In the genomic region with DNA sequence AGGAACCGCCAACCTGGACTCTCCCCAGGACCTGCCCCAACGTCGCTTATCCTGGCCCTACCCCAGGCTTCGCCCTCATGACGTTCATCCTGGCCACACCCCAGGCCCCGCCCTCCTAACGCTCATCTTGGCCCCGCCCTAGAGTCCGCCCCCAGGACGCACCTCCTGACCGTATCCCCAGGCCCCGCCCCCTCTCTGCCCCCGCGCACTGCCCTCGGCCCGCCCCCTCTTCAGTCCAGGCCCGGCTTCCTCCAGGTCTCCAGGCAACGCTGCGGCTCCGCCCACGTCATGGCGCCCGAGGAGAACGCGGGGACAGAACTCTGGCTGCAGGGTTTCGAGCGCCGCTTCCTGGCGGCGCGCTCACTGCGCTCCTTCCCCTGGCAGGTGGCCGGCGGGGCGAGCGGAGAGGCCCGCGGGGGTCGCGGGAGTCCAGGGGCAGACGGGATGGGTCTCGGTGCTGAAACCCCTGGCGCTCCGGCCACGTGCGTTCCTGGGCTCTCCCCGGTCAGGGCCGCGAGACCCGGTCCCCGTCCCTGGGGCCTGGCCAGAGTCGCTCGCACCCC, we compare ENCODE assay signal across 8 cellular contexts. TPM values are rescaled to one million over a fixed set of nuclear protein-coding genes. Genes with fewer than 3 reads are reported as not detected.
A peak's percentile ranks its signal among the peaks of the same experiment; 100 is the strongest.
DNase-seq lines count a peak whose midpoint lies in the region; ATAC-seq and TF ChIP-seq lines count a peak whose summit lies in the region.
"Not testable (repeated sequence)": the region's sequence is repeated elsewhere in the genome, so short reads cannot be mapped to it uniquely, and the experiment has no call there.

No MANE protein-coding gene starts in this region.

- H3K4ac ChIP-seq in mesendoderm (ENCODE audit: low read depth, low read length) = not testable (repeated sequence)

- H3K36me3 ChIP-seq in Loucy (ENCODE audit: insufficient read depth, low read length); esophagus (ENCODE audit: control insufficient read depth in 2 of 2, insufficient read depth in 2 of 2, low read length in 1 of 2); mesendoderm (ENCODE audit: control insufficient read depth, insufficient read depth, low read length): not testable (repeated sequence)

- H3K56ac ChIP-seq in mesendoderm (ENCODE audit: low read length) = peak overlapping the region; percentile 74

- H3K9ac ChIP-seq in Loucy (ENCODE audit: low read depth, low read length, poor library complexity, severe bottlenecking) = not testable (repeated sequence)
- peak overlapping the region; percentile 73 for H3K9ac ChIP-seq in mesendoderm (ENCODE audit: low read length)

- intact Hi-C loops in activated T-helper 2 cell treated with anti-CD3 and anti-CD28 coated beads, Interferon-gamma antibody, Interleukin-2, Interleukin-4, amounts not matched to agents 10 μg/mL and 5 μg/mL and 100 μg/mL, durations not matched to agents 14 hours and 24 hours and 36 hours (cut with micrococcal nuclease) = not testable (repeated sequence)

- H2BK120ac ChIP-seq in mesendoderm (ENCODE audit: low read depth, low read length) = not testable (repeated sequence)

- not testable (repeated sequence) for H2BK15ac ChIP-seq in mesendoderm (replicated peaks; ENCODE audit: low read depth)

- H3K27me3 Mint-ChIP-seq in activated T-helper 2 cell treated with anti-CD3 and anti-CD28 coated beads, Interferon-gamma antibody, Interleukin-2, Interleukin-4, amounts not matched to agents 10 μg/mL and 5 μg/mL and 100 μg/mL, durations not matched to agents 14 hours and 24 hours and 36 hours (ENCODE audit: low read depth) = not testable (repeated sequence)

- H3K4me3 Mint-ChIP-seq in activated T-helper 2 cell treated with anti-CD3 and anti-CD28 coated beads, Interferon-gamma antibody, Interleukin-2, Interleukin-4, amounts not matched to agents 10 μg/mL and 5 μg/mL and 100 μg/mL, durations not matched to agents 14 hours and 24 hours and 36 hours (ENCODE audit: low read depth) = peak overlapping the region; percentile 92

- not testable (repeated sequence) for H3K36me3 Mint-ChIP-seq in activated T-helper 2 cell treated with anti-CD3 and anti-CD28 coated beads, Interferon-gamma antibody, Interleukin-2, Interleukin-4, amounts not matched to agents 10 μg/mL and 5 μg/mL and 100 μg/mL, durations not matched to agents 14 hours and 24 hours and 36 hours (ENCODE audit: low read depth)

- not testable (repeated sequence) for H2AK5ac ChIP-seq in mesendoderm (ENCODE audit: low read length)

- H3K9me3 ChIP-seq in Loucy (ENCODE audit: insufficient read depth, low read depth, low read length); esophagus (ENCODE audit: control insufficient read depth in 2 of 2, insufficient read depth in 1 of 2, low read depth in 1 of 2, low read length in 1 of 2): not testable (repeated sequence)

- H2BK5ac ChIP-seq in mesendoderm (ENCODE audit: low read length) = not testable (repeated sequence)

- H3K4me1 Mint-ChIP-seq in activated T-helper 2 cell treated with anti-CD3 and anti-CD28 coated beads, Interferon-gamma antibody, Interleukin-2, Interleukin-4, amounts not matched to agents 10 μg/mL and 5 μg/mL and 100 μg/mL, durations not matched to agents 14 hours and 24 hours and 36 hours (ENCODE audit: low read depth) = peaks cover 19% of the 10 kb centered on the region

- not testable (repeated sequence) for H3F3A ChIP-seq in Loucy (ENCODE audit: low read depth)

- peak overlapping the region; percentile 98 for H3K27ac Mint-ChIP-seq in activated T-helper 2 cell treated with anti-CD3 and anti-CD28 coated beads, Interferon-gamma antibody, Interleukin-2, Interleukin-4, amounts not matched to agents 10 μg/mL and 5 μg/mL and 100 μg/mL, durations not matched to agents 14 hours and 24 hours and 36 hours

- H3K4me3 ChIP-seq in AG10803 (ENCODE audit: low read length) (peak overlapping the region; percentile 65), Loucy (ENCODE audit: low read length, poor library complexity, severe bottlenecking) (peak overlapping the region; percentile 40), esophagus (ENCODE audit: low read depth in 1 of 2, low read length in 2 of 2) (peak overlapping the region; percentile 66)
- not testable (repeated sequence) for H3K4me3 ChIP-seq in mesendoderm (ENCODE audit: low read length)

- ATAC-seq in GM21360 (IDR thresholded peaks at IDR 0.05; ENCODE audit: unreplicated experiment) = peak; percentile 100

- H4K5ac ChIP-seq in mesendoderm (ENCODE audit: low read length) = not testable (repeated sequence)

- H4K20me1 ChIP-seq in Loucy (ENCODE audit: insufficient read depth, low read length, poor library complexity, severe bottlenecking) = not testable (repeated sequence)

- H3K4me1 ChIP-seq in Loucy (ENCODE audit: insufficient read depth, low read length, poor library complexity, severe bottlenecking); esophagus (ENCODE audit: control insufficient read depth in 2 of 2, insufficient read depth in 2 of 2, low read length in 1 of 2); mesendoderm (ENCODE audit: control insufficient read depth, low read depth, low read length): not testable (repeated sequence)

- DNase-seq in AG10803 (ENCODE audit: low read depth) (peak; percentile 99), SIG-M5 treated with dmso at 0.1 percent for 504 hours (lab: John Stamatoyannopoulos, UW; ENCODE audit: unreplicated experiment) (peak; percentile 94), mesendoderm (peak; percentile 99)
- peak; percentile 96 for DNase-seq in activated T-helper 2 cell treated with anti-CD3 and anti-CD28 coated beads, Interferon-gamma antibody, Interleukin-2, Interleukin-4, amounts not matched to agents 10 μg/mL and 5 μg/mL and 100 μg/mL, durations not matched to agents 14 hours and 24 hours and 36 hours (ENCODE audit: low spot score)
- DNase-seq in stimulated activated CD4-positive, alpha-beta T cell treated with anti-CD3 and anti-CD28 coated beads, Interleukin-4, amount 100 ng/mL, for 24 hours = peak; percentile 97

- H3K23ac ChIP-seq in mesendoderm (ENCODE audit: low read length) = not testable (repeated sequence)

- TF ChIP-seq CTCF in AG10803 (conservative IDR thresholded peaks at IDR 0.05; ENCODE audit: low read length); Loucy (conservative IDR thresholded peaks at IDR 0.05; ENCODE audit: low read length): not testable (repeated sequence)

- 0 to 1% methylated on average over 47 to 53 of the region's 53 CpGs for WGBS in esophagus, 2 donors
- WGBS in mesendoderm (ENCODE audit: extremely low coverage, insufficient coverage, low lambda C conversion rate) = no CpG with 5 or more reads among the region's 53 CpGs

- not testable (repeated sequence) for H4K8ac ChIP-seq in mesendoderm (ENCODE audit: low read depth, low read length)

- not testable (repeated sequence) for H3K4me2 ChIP-seq in Loucy (ENCODE audit: low read depth, low read length, poor library complexity, severe bottlenecking)
- peak overlapping the region; percentile 25 for H3K4me2 ChIP-seq in mesendoderm (ENCODE audit: low read length)

- H3K79me1 ChIP-seq in mesendoderm (ENCODE audit: low read length) = not testable (repeated sequence)

- H3K9me3 Mint-ChIP-seq in activated T-helper 2 cell treated with anti-CD3 and anti-CD28 coated beads, Interferon-gamma antibody, Interleukin-2, Interleukin-4, amounts not matched to agents 10 μg/mL and 5 μg/mL and 100 μg/mL, durations not matched to agents 14 hours and 24 hours and 36 hours = not testable (repeated sequence)

- H2AFZ ChIP-seq in Loucy (ENCODE audit: low read length) = not testable (repeated sequence)

- H3K18ac ChIP-seq in mesendoderm (ENCODE audit: low read length) = not testable (repeated sequence)

- H3K27me3 ChIP-seq in Loucy (ENCODE audit: insufficient read depth, low read length, poor library complexity, severe bottlenecking); esophagus (ENCODE audit: control insufficient read depth in 1 of 2, insufficient read depth in 2 of 2, low read length in 2 of 2); mesendoderm (ENCODE audit: insufficient read depth, low read length, poor library complexity): not testable (repeated sequence)

- not testable (repeated sequence) for H3K9me2 ChIP-seq in Loucy (replicated peaks; ENCODE audit: low read depth, low read length)

- peak overlapping the region; percentile 81 to 94 for H3K27ac ChIP-seq in esophagus (ENCODE audit: low read depth in 2 of 2, low read length in 1 of 2)
- H3K27ac ChIP-seq in mesendoderm (ENCODE audit: low read depth, low read length) = not testable (repeated sequence)

- H3K79me2 ChIP-seq in Loucy (ENCODE audit: insufficient read depth, low read length); mesendoderm (ENCODE audit: control insufficient read depth, insufficient read depth, low read length): not testable (repeated sequence)

RNA-seq across cellular contexts. Expression of a gene that starts 17.1 kb away (rescaled TPM):
- total RNA-seq in activated T-helper 2 cell treated with anti-CD3 and anti-CD28 coated beads, Interferon-gamma antibody, Interleukin-2, Interleukin-4, amounts not matched to agents 10 μg/mL and 5 μg/mL and 100 μg/mL, durations not matched to agents 14 hours and 24 hours and 36 hours = not detected in 2 replicates
- not detected for polyA plus RNA-seq in esophagus
- not detected for polyA plus RNA-seq in mesendoderm (2013, experiment 1 of 2)
- polyA plus RNA-seq in mesendoderm (2013, experiment 2 of 2) = not detected

RNA-seq across cellular contexts. Expression of a gene that starts 57.4 kb away (rescaled TPM):
- total RNA-seq in activated T-helper 2 cell treated with anti-CD3 and anti-CD28 coated beads, Interferon-gamma antibody, Interleukin-2, Interleukin-4, amounts not matched to agents 10 μg/mL and 5 μg/mL and 100 μg/mL, durations not matched to agents 14 hours and 24 hours and 36 hours = not detected in 2 replicates
- polyA plus RNA-seq in esophagus = not detected
- polyA plus RNA-seq in mesendoderm (2013, experiment 1 of 2) = not detected
- polyA plus RNA-seq in mesendoderm (2013, experiment 2 of 2) = not detected
